26 cellular contexts compared by ENCODE assay signal in the genomic region with DNA sequence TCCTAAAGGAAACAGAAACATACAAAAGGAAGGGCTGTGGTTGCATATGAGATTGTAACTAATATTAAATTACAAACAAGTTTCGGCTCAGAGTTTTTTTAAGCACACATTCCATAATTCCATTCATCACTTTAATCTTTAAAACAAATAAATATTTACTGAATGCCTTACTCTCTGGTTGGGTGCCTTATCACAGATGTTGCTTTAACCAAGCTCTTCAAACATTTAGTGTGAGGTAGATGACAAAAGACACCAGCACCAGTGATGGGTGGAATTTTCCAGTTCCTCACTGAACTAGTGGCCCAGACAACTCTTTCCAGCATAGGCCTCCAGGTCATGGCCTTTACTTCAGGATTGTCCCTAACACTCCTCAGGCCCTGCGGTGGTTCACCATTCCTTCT. TPM values are rescaled to one million over a fixed set of nuclear protein-coding genes. Genes with fewer than 3 reads are reported as not detected.
DNase-seq lines count a peak whose midpoint lies in the region; ATAC-seq and TF ChIP-seq lines count a peak whose summit lies in the region.
"Had no signal": no experiment of that assay in that cellular context is flagged by ENCODE, and none has a peak within 500 bp of the region (broad histone marks: within the 10 kb centered on the region; RNA-seq: fewer than 3 reads in every experiment).

No MANE protein-coding gene starts in this region.

- H3K27ac ChIP-seq in IMR-90 (ENCODE audit: insufficient read depth, low read length): no peak overlapping the region
- H3K27ac ChIP-seq: coronary artery, vagina had no signal

- 0 out of 2 replicates have a peak overlapping the region, but pooled peaks have one; percentile 8 for H4K91ac ChIP-seq in IMR-90 (ENCODE audit: insufficient read depth, low read depth, low read length)

- H3K27me3 Mint-ChIP-seq in Caco-2 (ENCODE audit: insufficient read depth, unreplicated experiment) (no peaks in the 10 kb centered on the region), nephron (ENCODE audit: low read depth) (no peaks in the 10 kb centered on the region)
- H3K27me3 Mint-ChIP-seq: stimulated activated memory B cell treated with anti-CD40 and anti-IgM and Interleukin-4, amounts not matched to agents 10 μg/mL and 1 μg/mL and 100 μg/mL, for 72 hours had no signal

- peaks cover 37 to 44% of the 10 kb centered on the region in 2 experiments for H3K79me1 ChIP-seq in IMR-90 (ENCODE audit: low read depth in 1 of 2, low read length in 2 of 2)

- TF ChIP-seq RAD21 in IMR-90 (IDR thresholded peaks at IDR 0.05; ENCODE audit: low read length): no peak

- peak overlapping the region in 1 of 2 experiments; percentile 33; a peak in 1 of 4 replicates for H4K8ac ChIP-seq in IMR-90 (ENCODE audit: low read depth in 2 of 2, low read length in 2 of 2)

- no peaks in the 10 kb centered on the region for H4K20me1 ChIP-seq in IMR-90 (ENCODE audit: insufficient read depth, low read length)

- no peak overlapping the region for H2BK120ac ChIP-seq in IMR-90 (ENCODE audit: low read depth, low read length)

- in situ Hi-C loops in IMR-90 (cut with MboI; ENCODE audit: low sequenced_read_pairs): no loop called here

- TF ChIP-seq CTCF in Caco-2 (IDR thresholded peaks at IDR 0.05; ENCODE audit: insufficient read depth in 1 of 2, low read depth in 1 of 2, low read length in 1 of 2, severe bottlenecking in 1 of 2, unreplicated experiment in 1 of 2) (no peak), IMR-90 (conservative IDR thresholded peaks at IDR 0.05; ENCODE audit: low read depth, low read length) (no peak), nephron (IDR thresholded peaks at IDR 0.05; ENCODE audit: unreplicated experiment in 3 of 3) (no peak)

- no peak overlapping the region for H3K56ac ChIP-seq in IMR-90 (ENCODE audit: extremely low read depth, insufficient read depth, low read length)

- H3K4me3 Mint-ChIP-seq in Caco-2 (ENCODE audit: unreplicated experiment): no peak overlapping the region
- H3K4me3 Mint-ChIP-seq in nephron: peak overlapping the region in 1 of 3 experiments; percentile 14
- H3K4me3 Mint-ChIP-seq: activated T-cell treated with anti-CD3 and anti-CD28 coated beads, Interleukin-2, amount 50 U/mL, for 4 hours; endodermal cell; naive thymus-derived CD8-positive, alpha-beta T cell; stimulated activated memory B cell treated with anti-CD40 and anti-IgM and Interleukin-4, amounts not matched to agents 10 μg/mL and 1 μg/mL and 100 μg/mL, for 72 hours had no signal

- no peak overlapping the region for H2AK9ac ChIP-seq in IMR-90 (replicated peaks; ENCODE audit: low read depth, low read length, poor library complexity)

- H3K36me3 Mint-ChIP-seq in Caco-2 (ENCODE audit: insufficient read depth, unreplicated experiment): peaks cover 4% of the 10 kb centered on the region
- no peaks in the 10 kb centered on the region for H3K36me3 Mint-ChIP-seq in nephron (ENCODE audit: low read depth)
- H3K36me3 Mint-ChIP-seq: naive thymus-derived CD8-positive, alpha-beta T cell had no signal

- peak overlapping the region; percentile 5; the same call in 1 of the 2 replicates for H3K14ac ChIP-seq in IMR-90 (replicated peaks; ENCODE audit: low read depth, low read length)

- H3K27ac Mint-ChIP-seq in Caco-2 (ENCODE audit: unreplicated experiment) (peak overlapping the region; percentile 73), nephron (peak overlapping the region in 2 of 3 experiments; percentile 76 to 88)
- H3K27ac Mint-ChIP-seq: naive thymus-derived CD8-positive, alpha-beta T cell had no signal

- H2AFZ ChIP-seq in IMR-90 (replicated peaks; ENCODE audit: low read length, poor library complexity): no peak overlapping the region

- DNase-seq in Caco-2: peak; percentile 52 to 59
- DNase-seq in IMR-90: no peak
- peak; percentile 29 for DNase-seq in dermis blood vessel endothelial cell
- DNase-seq in COLO668 (lab: John Stamatoyannopoulos, UW; ENCODE audit: unreplicated experiment): no peak
- DNase-seq in T-helper 1 cell: no peak
- DNase-seq: activated CD4-positive, alpha-beta T cell treated with anti-CD3 and anti-CD28 coated beads for 48 hours; activated naive CD4-positive, alpha-beta T cell treated with Interleukin-2 at 50 U/mL for 16 hours; activated T-cell treated with anti-CD3 and anti-CD28 coated beads, Interleukin-2, amount 50 U/mL, for 4 hours; amygdala; DMS 273 treated with DMSO at 0.1 percent for 48 hours; endodermal cell; glutamatergic neuron; midbrain; naive thymus-derived CD8-positive, alpha-beta T cell; NCI-H187; NCI-H526; right cardiac atrium; RPMI8226; stimulated activated CD4-positive, alpha-beta T cell treated with anti-CD3 and anti-CD28 coated beads, Interleukin-4, amount 100 ng/mL, for 1 hour had no signal

- BruUV-seq in Caco-2 (replicated peaks; lab: Mats Ljungman, UMichigan) (no TSS peak), IMR-90 (replicated peaks; lab: Mats Ljungman, UMichigan) (no TSS peak)

- peaks cover 5% of the 10 kb centered on the region; the same call in 1 of the 2 replicates for H3K9me1 ChIP-seq in IMR-90 (ENCODE audit: insufficient read depth, low read length)

- 71% methylated on average over 1 of the region's 2 CpGs; no CpG with 5 or more reads in 1 of the 2 experiments for WGBS in IMR-90 (ENCODE audit: extremely low coverage in 2 of 2, insufficient read length in 1 of 2), 2 experiments

- H3K4me1 Mint-ChIP-seq in Caco-2 (ENCODE audit: low read depth, unreplicated experiment) (peaks cover 38% of the 10 kb centered on the region), nephron (peaks cover 55% of the 10 kb centered on the region)
- H3K4me1 Mint-ChIP-seq: stimulated activated memory B cell treated with anti-CD40 and anti-IgM and Interleukin-4, amounts not matched to agents 10 μg/mL and 1 μg/mL and 100 μg/mL, for 72 hours had no signal

- CTCF ChIA-PET in Caco-2 (lab: Charles Lee): no interaction called here
- CTCF ChIA-PET in IMR-90 (lab: Yijun Ruan, JAX): no interaction called here

- H3K4me2 ChIP-seq in IMR-90 (ENCODE audit: low read depth, low read length): no peak overlapping the region; the same call in 1 of the 2 replicates

- H2AK5ac ChIP-seq in IMR-90 (ENCODE audit: low read depth, low read length): peak overlapping the region; percentile 77; the same call in 1 of the 2 replicates

- H3K27me3 ChIP-seq in Caco-2 (replicated peaks; ENCODE audit: control insufficient read depth, insufficient read depth, low read length) (no peaks in the 10 kb centered on the region), IMR-90 (ENCODE audit: control insufficient read depth, insufficient read depth, low read length) (no peaks in the 10 kb centered on the region)
- H3K27me3 ChIP-seq: vagina had no signal

- POLR2A ChIA-PET in Caco-2 (lab: Charles Lee): interaction anchor here (0.7 kb wide), 1 partner anchor 44 kb away, joined by 3 read pairs; no protein-coding TSS in a partner anchor
- POLR2A ChIA-PET in IMR-90 (lab: Charles Lee; ENCODE audit: unreplicated experiment): no interaction called here

- peak; percentile 42 for ATAC-seq in IMR-90 (ENCODE audit: low read depth)
- no peak for ATAC-seq in GM21723 (IDR thresholded peaks at IDR 0.05; ENCODE audit: unreplicated experiment)
- no peak for ATAC-seq in GM21786 (IDR thresholded peaks at IDR 0.05; ENCODE audit: unreplicated experiment)
- ATAC-seq: activated T-cell treated with anti-CD3 and anti-CD28 coated beads, Interleukin-2, amount 50 U/mL, for 4 hours; naive thymus-derived CD8-positive, alpha-beta T cell; right cardiac atrium; SK-N-SH treated with all-trans-retinoic acid at 6 μM for 48 hours; stimulated activated memory B cell treated with anti-CD40 and anti-IgM and Interleukin-4, amounts not matched to agents 10 μg/mL and 1 μg/mL and 100 μg/mL, for 72 hours had no signal

- intact Hi-C loops in Caco-2 (cut with micrococcal nuclease; ENCODE audit: unreplicated experiment): loop anchor here (1.0 kb wide), 1 partner anchor 9 kb away; no protein-coding TSS in a partner anchor
- intact Hi-C loops in IMR-90 (cut with micrococcal nuclease): no loop called here

- H3K4ac ChIP-seq in IMR-90 (ENCODE audit: low read depth, low read length): peak overlapping the region; percentile 14

- H3K9me3 Mint-ChIP-seq in Caco-2 (ENCODE audit: unreplicated experiment): no peaks in the 10 kb centered on the region
- H3K9me3 Mint-ChIP-seq in nephron: no peaks in the 10 kb centered on the region
- H3K9me3 Mint-ChIP-seq: activated T-cell treated with anti-CD3 and anti-CD28 coated beads, Interleukin-2, amount 50 U/mL, for 4 hours; naive thymus-derived CD8-positive, alpha-beta T cell; stimulated activated memory B cell treated with anti-CD40 and anti-IgM and Interleukin-4, amounts not matched to agents 10 μg/mL and 1 μg/mL and 100 μg/mL, for 72 hours had no signal

- peaks cover 24% of the 10 kb centered on the region for H3K4me1 ChIP-seq in Caco-2
- peaks cover 9% of the 10 kb centered on the region for H3K4me1 ChIP-seq in IMR-90 (ENCODE audit: control insufficient read depth, insufficient read depth, low read length)
- H3K4me1 ChIP-seq: vagina had no signal

- H3K18ac ChIP-seq in IMR-90 (ENCODE audit: low read depth, low read length): no peak overlapping the region; the same call in 1 of the 2 replicates

- H2BK5ac ChIP-seq in IMR-90 (ENCODE audit: low read depth, low read length, poor library complexity, severe bottlenecking): no peak overlapping the region

- H3K9ac ChIP-seq in IMR-90 (ENCODE audit: low read depth, low read length): no peak overlapping the region

- H3K4me3 ChIP-seq in Caco-2 (ENCODE audit: low read depth, low read length) (no peak overlapping the region), IMR-90 (ENCODE audit: insufficient read depth, low read depth, low read length) (no peak overlapping the region)
- H3K4me3 ChIP-seq: coronary artery, vagina had no signal

- no peak overlapping the region for H2BK20ac ChIP-seq in IMR-90 (ENCODE audit: low read depth, low read length)

- H4K5ac ChIP-seq in IMR-90 (ENCODE audit: low read depth, low read length): peak overlapping the region; percentile 56; the same call in 1 of the 2 replicates

- H3K36me3 ChIP-seq in Caco-2 (ENCODE audit: control insufficient read depth, insufficient read depth, low read length) (no peaks in the 10 kb centered on the region), IMR-90 (ENCODE audit: control insufficient read depth, insufficient read depth, low read length) (no peaks in the 10 kb centered on the region)
- H3K36me3 ChIP-seq: vagina had no signal

- TF ChIP-seq POLR2A in IMR-90 (IDR thresholded peaks at IDR 0.05; ENCODE audit: low read depth, low read length): no peak

- dilution Hi-C loops in IMR-90 (cut with HindIII; ENCODE audit: low sequenced_read_pairs, unreplicated experiment): no loop called here

- H3K9me3 ChIP-seq in Caco-2: no peaks in the 10 kb centered on the region
- H3K9me3 ChIP-seq in IMR-90 (ENCODE audit: control insufficient read depth, insufficient read depth, low read length): no peaks in the 10 kb centered on the region
- H3K9me3 ChIP-seq: vagina had no signal

- peak overlapping the region; percentile 44; the same call in 1 of the 2 replicates for H3K23ac ChIP-seq in IMR-90 (ENCODE audit: low read depth, low read length)

- peak overlapping the region; percentile 12; the same call in 1 of the 3 replicates for H2BK15ac ChIP-seq in IMR-90 (ENCODE audit: low read depth, low read length)

RNA-seq across cellular contexts. Expression of gene ARHGAP18, which starts 58.7 kb away (rescaled TPM):
- total RNA-seq in Caco-2 (2022) (15.0 and 15.6 TPM in 2 replicates), IMR-90 (2012; rRNA removed) (17.0 and 25.0 TPM in 2 replicates), dermis blood vessel endothelial cell (110 and 119 TPM in 2 replicates)
- polyA plus RNA-seq in IMR-90 (2012; rRNA removed): 5.0 and 6.2 TPM in 2 replicates
- 1.0 and 1.2 TPM in 2 replicates for polyA plus RNA-seq in IMR-90 (2012; cell fraction: cytosol; rRNA removed)
- 0.46 and 3.5 TPM in 2 replicates for polyA plus RNA-seq in IMR-90 (2012; cell fraction: nucleus; rRNA removed; ENCODE audit: low replicate concordance)

Comparison
In these comparisons a context has a peak if more than half of its experiments do, and no peak if none do; other contexts are left out.
1. DNase-seq: peak in Caco-2 (2 of 2) and dermis blood vessel endothelial cell (single experiment); none in IMR-90 (single experiment), COLO668 (single experiment) and T-helper 1 cell (0 of 5).